ENCODE assay signal across 23 cellular contexts in the genomic region with DNA sequence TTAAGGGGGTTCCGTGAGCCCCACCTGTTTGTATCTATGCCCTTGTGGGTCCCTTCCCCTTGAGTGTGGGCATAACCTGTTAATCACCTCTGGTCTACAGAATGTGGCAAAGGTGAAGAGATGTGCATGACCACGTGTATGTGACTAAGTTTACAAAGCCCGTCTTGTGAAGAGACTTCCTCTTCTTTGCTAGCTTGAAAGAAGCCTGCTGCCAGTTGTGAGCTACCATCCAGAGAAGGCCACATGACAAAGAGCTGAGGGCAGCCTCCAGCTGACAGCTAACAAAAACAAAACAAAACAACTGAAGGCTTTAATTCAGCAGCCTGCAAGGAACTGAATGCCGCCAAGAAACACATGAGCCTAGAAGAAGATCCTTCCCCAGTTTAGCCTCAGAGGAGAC.
"Had no signal": no experiment of that assay in that cellular context is flagged by ENCODE, and none has a peak within 500 bp of the region (broad histone marks: within the 10 kb centered on the region; RNA-seq: fewer than 3 reads in every experiment).

No MANE protein-coding gene starts in this region.

- FAIRE-seq: endometrium, kidney had no signal

- H3K4me3 ChIP-seq: dorsolateral prefrontal cortex, esophagus muscularis mucosa, hepatocyte, lung, psoas muscle, right lobe of liver, testis, transverse colon had no signal

- H3K27me3 ChIP-seq: dorsolateral prefrontal cortex, esophagus muscularis mucosa, hepatocyte, neutrophil, right lobe of liver, testis, transverse colon had no signal

- DNase-seq: cortex of kidney; dorsolateral prefrontal cortex; effector CD8-positive, alpha-beta T cell; foreskin fibroblast; head of caudate nucleus; kidney; left colon; left ventricle myocardium superior; mesenchymal stem cell; nephron progenitor cell; psoas muscle; retina; right lobe of liver; stimulated activated CD4-positive, alpha-beta T cell treated with anti-CD3 and anti-CD28 coated beads, Interleukin-4, amount 100 ng/mL, for 1 hour; stimulated activated CD8-positive, alpha-beta memory T cell treated with anti-CD3 and anti-CD28 coated beads, Interleukin-4, amount 100 ng/mL, for 48 hours; testis; transverse colon had no signal

- H3K4me2 ChIP-seq: hepatocyte had no signal

- H3K36me3 ChIP-seq: esophagus muscularis mucosa, neutrophil, right lobe of liver, transverse colon had no signal

- H3K9me3 ChIP-seq: esophagus muscularis mucosa, neutrophil, psoas muscle, right lobe of liver, testis, transverse colon had no signal

- H3K79me2 ChIP-seq: hepatocyte had no signal

- H3K4me1 ChIP-seq: esophagus muscularis mucosa, right lobe of liver, testis, transverse colon had no signal

- H3K27ac ChIP-seq: dorsolateral prefrontal cortex, epithelial cell of prostate, esophagus muscularis mucosa, hepatocyte, neutrophil, psoas muscle, right lobe of liver, testis, transverse colon had no signal

- H2AFZ ChIP-seq: hepatocyte had no signal
